ENCODE assay signal across 9 cellular contexts in genomic region chr15:59247364-59247763, GRCh38. TPM values are rescaled to one million over a fixed set of nuclear protein-coding genes. Genes with fewer than 3 reads are reported as not detected.
DNase-seq lines count a peak whose midpoint lies in the region; ATAC-seq and TF ChIP-seq lines count a peak whose summit lies in the region.
"Had no signal": no experiment of that assay in that cellular context is flagged by ENCODE, and none has a peak within 500 bp of the region (broad histone marks: within the 10 kb centered on the region; RNA-seq: fewer than 3 reads in every experiment).

No MANE protein-coding gene starts in this region.

- H3K9me3 ChIP-seq in left lung, result no peaks in the 10 kb centered on the region

- no peaks in the 10 kb centered on the region for H3K4me1 ChIP-seq in left lung

- peak; percentile 93 for ATAC-seq in left lung
- ATAC-seq in GM18861 (IDR thresholded peaks at IDR 0.05; ENCODE audit: unreplicated experiment), result no peak

- peak; percentile 53 for TF ChIP-seq CTCF in WI38 (IDR thresholded peaks at IDR 0.05; ENCODE audit: low read depth, low read length)
- peak in 1 of 2 donors; percentile 53 for TF ChIP-seq CTCF in left lung (IDR thresholded peaks at IDR 0.05)

- DNase-seq in DMS79 treated with DMSO at 0.1 percent for 48 hours (lab: John Stamatoyannopoulos, UW) (peak; percentile 3), DMS79 (lab: John Stamatoyannopoulos, UW) (no peak), NCI-H1105 treated with DMSO at 0.1 percent for 48 hours (lab: John Stamatoyannopoulos, UW) (peak; percentile 65), cerebellar cortex (ENCODE audit: low spot score) (peak; percentile 40), left lung (peak in 1 of 2 donors; percentile 47)
- peak; percentile 25 for DNase-seq in stimulated activated CD8-positive, alpha-beta memory T cell treated with anti-CD3 and anti-CD28 coated beads, Interleukin-12 subunit alpha, Interleukin-12 subunit beta, amount 100 ng/mL, for 24 hours (ENCODE audit: extremely low read depth)

- intact Hi-C loops in left lung (cut with DNase I), result loop anchor here in 1 of 2 donors (10.0 kb wide), 1 partner anchor 73 kb away; no protein-coding TSS in a partner anchor

- H3K36me3 ChIP-seq in left lung, result no peaks in the 10 kb centered on the region

- H3K4me3 ChIP-seq in WI38 (ENCODE audit: low read depth, low read length), result no peak overlapping the region
- H3K4me3 ChIP-seq in left lung, result no peak overlapping the region

- H3K27me3 ChIP-seq in left lung, result no peaks in the 10 kb centered on the region

- H3K27ac ChIP-seq in left lung, result no peak overlapping the region

RNA-seq across cellular contexts. Expression of gene LDHAL6B, which starts 40.7 kb away (rescaled TPM):
- not detected for total RNA-seq in left lung
- total RNA-seq: frontal cortex had no signal
